Comparison of ENCODE assay signal across 8 cellular contexts in genomic region chr4:93791570-93792195, GRCh38. TPM values are rescaled to one million over a fixed set of nuclear protein-coding genes. Genes with fewer than 3 reads are reported as not detected.
DNase-seq lines count a peak whose midpoint lies in the region; ATAC-seq and TF ChIP-seq lines count a peak whose summit lies in the region.

No MANE protein-coding gene starts in this region.

- no peaks in the 10 kb centered on the region for H3K36me3 ChIP-seq in hepatocyte (replicated peaks; ENCODE audit: insufficient read depth, low read depth)

- H3K9me3 ChIP-seq in hepatocyte (ENCODE audit: low read depth), result no peaks in the 10 kb centered on the region

- no peak overlapping the region for H3K4me3 ChIP-seq in hepatocyte

- no peaks in the 10 kb centered on the region for H3K79me2 ChIP-seq in hepatocyte

- no peaks in the 10 kb centered on the region for H4K20me1 ChIP-seq in hepatocyte (ENCODE audit: insufficient read depth, poor library complexity, severe bottlenecking)

- no peak overlapping the region for H3K27ac ChIP-seq in hepatocyte

- H3K27me3 ChIP-seq in hepatocyte, result no peaks in the 10 kb centered on the region

- peak; percentile 97 for TF ChIP-seq CTCF in hepatocyte (IDR thresholded peaks at IDR 0.05; ENCODE audit: poor library complexity)

- no peaks in the 10 kb centered on the region for H3K4me1 ChIP-seq in hepatocyte (ENCODE audit: insufficient read depth)

- no peak overlapping the region for H3K4me2 ChIP-seq in hepatocyte

- ATAC-seq in GM19043 (IDR thresholded peaks at IDR 0.05; ENCODE audit: low read depth, unreplicated experiment) (peak; percentile 79), HG03139 (IDR thresholded peaks at IDR 0.05; ENCODE audit: unreplicated experiment) (peak; percentile 82)

- WGBS in hepatocyte (ENCODE audit: low lambda C conversion rate, missing lambda C conversion rate), result 1% methylated on average over 3 of the region's 3 CpGs

- DNase-seq in DMS153 treated with DMSO at 0.1 percent for 48 hours (lab: John Stamatoyannopoulos, UW; ENCODE audit: unreplicated experiment), result peak; percentile 73
- DNase-seq in NCI-H510A (lab: John Stamatoyannopoulos, UW), result peak; percentile 13
- DNase-seq in amniotic epithelial cell (ENCODE audit: low read depth), result peak; percentile 34
- DNase-seq in hepatocyte (ENCODE audit: low spot score), result peak; percentile 84
- DNase-seq in smooth muscle cell of the brain vasculature (ENCODE audit: low read depth, low spot score), result peak; percentile 29
- DNase-seq in activated gamma-delta T cell (lab: John Stamatoyannopoulos, UW), result no peak

- no peak overlapping the region for H2AFZ ChIP-seq in hepatocyte

- no peaks in the 10 kb centered on the region for H3K9me2 ChIP-seq in hepatocyte (replicated peaks; ENCODE audit: insufficient read depth)

RNA-seq across cellular contexts. Expression of gene ATOH1, which starts 36.9 kb away (rescaled TPM):
- total RNA-seq in hepatocyte, result 0.37 and 0.80 TPM in 2 replicates
- 0.06 and 0.86 TPM in 2 replicates for polyA plus RNA-seq in hepatocyte
